1 cellular context compared by ENCODE assay signal in genomic region chr19:1008268-1009042, GRCh38.
TF ChIP-seq lines count a peak whose summit lies in the region.

No MANE protein-coding gene starts in this region.

TF ChIP-seq in HEK293, 187 proteins besides CTCF, POLR2A, EP300 and RAD21 (continued from another document):
- TF ChIP-seq, protein P1, sequence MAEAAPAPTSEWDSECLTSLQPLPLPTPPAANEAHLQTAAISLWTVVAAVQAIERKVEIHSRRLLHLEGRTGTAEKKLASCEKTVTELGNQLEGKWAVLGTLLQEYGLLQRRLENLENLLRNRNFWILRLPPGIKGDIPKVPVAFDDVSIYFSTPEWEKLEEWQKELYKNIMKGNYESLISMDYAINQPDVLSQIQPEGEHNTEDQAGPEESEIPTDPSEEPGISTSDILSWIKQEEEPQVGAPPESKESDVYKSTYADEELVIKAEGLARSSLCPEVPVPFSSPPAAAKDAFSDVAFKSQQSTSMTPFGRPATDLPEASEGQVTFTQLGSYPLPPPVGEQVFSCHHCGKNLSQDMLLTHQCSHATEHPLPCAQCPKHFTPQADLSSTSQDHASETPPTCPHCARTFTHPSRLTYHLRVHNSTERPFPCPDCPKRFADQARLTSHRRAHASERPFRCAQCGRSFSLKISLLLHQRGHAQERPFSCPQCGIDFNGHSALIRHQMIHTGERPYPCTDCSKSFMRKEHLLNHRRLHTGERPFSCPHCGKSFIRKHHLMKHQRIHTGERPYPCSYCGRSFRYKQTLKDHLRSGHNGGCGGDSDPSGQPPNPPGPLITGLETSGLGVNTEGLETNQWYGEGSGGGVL (tag by site-specific recombination; IDR thresholded peaks at IDR 0.05), result no peak
- no peak for TF ChIP-seq ZBTB10 (tag by site-specific recombination; IDR thresholded peaks at IDR 0.05)
- no peak for TF ChIP-seq ZBTB48 (tag by site-specific recombination; IDR thresholded peaks at IDR 0.05)
- TF ChIP-seq IKZF3 (tag by site-specific recombination; IDR thresholded peaks at IDR 0.05), result no peak
- TF ChIP-seq SCRT2 (tag by site-specific recombination; IDR thresholded peaks at IDR 0.05), result no peak
- TF ChIP-seq ZFP41 (tag by site-specific recombination; IDR thresholded peaks at IDR 0.05; ENCODE audit: borderline replicate concordance), result no peak
- TF ChIP-seq ZNF155 (tag by site-specific recombination; IDR thresholded peaks at IDR 0.05), result no peak
- TF ChIP-seq, protein P2, sequence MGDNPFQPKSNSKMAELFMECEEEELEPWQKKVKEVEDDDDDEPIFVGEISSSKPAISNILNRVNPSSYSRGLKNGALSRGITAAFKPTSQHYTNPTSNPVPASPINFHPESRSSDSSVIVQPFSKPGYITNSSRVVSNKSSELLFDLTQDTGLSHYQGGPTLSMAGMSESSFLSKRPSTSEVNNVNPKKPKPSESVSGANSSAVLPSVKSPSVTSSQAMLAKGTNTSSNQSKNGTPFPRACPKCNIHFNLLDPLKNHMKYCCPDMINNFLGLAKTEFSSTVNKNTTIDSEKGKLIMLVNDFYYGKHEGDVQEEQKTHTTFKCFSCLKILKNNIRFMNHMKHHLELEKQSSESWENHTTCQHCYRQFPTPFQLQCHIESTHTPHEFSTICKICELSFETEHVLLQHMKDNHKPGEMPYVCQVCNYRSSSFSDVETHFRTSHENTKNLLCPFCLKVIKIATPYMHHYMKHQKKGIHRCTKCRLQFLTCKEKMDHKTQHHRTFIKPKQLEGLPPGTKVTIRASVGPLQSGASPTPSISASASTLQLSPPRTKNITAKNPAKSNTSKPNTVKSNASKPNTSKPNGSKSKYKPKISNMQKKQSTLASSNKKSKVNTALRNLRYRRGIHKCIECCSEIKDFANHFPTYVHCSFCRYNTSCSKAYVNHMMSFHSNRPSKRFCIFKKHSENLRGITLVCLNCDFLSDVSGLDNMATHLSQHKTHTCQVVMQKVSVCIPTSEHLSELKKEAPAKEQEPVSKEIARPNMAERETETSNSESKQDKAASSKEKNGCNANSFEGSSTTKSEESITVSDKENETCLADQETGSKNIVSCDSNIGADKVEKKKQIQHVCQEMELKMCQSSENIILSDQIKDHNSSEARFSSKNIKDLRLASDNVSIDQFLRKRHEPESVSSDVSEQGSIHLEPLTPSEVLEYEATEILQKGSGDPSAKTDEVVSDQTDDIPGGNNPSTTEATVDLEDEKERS (tag by site-specific recombination; IDR thresholded peaks at IDR 0.05), result no peak
- TF ChIP-seq HOXD13 (CRISPR knock-in tag; IDR thresholded peaks at IDR 0.05; ENCODE audit: borderline replicate concordance), result no peak
